23 cellular contexts compared by ENCODE assay signal in genomic region chr14:89960895-89961294, GRCh38. TPM values are rescaled to one million over a fixed set of nuclear protein-coding genes. Genes with fewer than 3 reads are reported as not detected.
DNase-seq lines count a peak whose midpoint lies in the region; ATAC-seq and TF ChIP-seq lines count a peak whose summit lies in the region.
"Had no signal": no experiment of that assay in that cellular context is flagged by ENCODE, and none has a peak within 500 bp of the region (broad histone marks: within the 10 kb centered on the region; RNA-seq: fewer than 3 reads in every experiment).

No MANE protein-coding gene starts in this region.

- no peak for TF ChIP-seq CTCF in CD8-positive, alpha-beta T cell (IDR thresholded peaks at IDR 0.05)
- no peak for TF ChIP-seq CTCF in endothelial cell (IDR thresholded peaks at IDR 0.05; ENCODE audit: unreplicated experiment)

- H3K9me3 ChIP-seq in CD4-positive, CD25-positive, alpha-beta regulatory T cell (ENCODE audit: control insufficient read depth in 2 of 2, low read length in 2 of 2), result no peaks in the 10 kb centered on the region
- H3K9me3 ChIP-seq in CD8-positive, alpha-beta T cell (ENCODE audit: low read length), result no peaks in the 10 kb centered on the region
- H3K9me3 ChIP-seq: prostate gland, stomach had no signal

- peaks cover 28 to 82% (median 71%) of the 10 kb centered on the region in 4 donors for H3K4me1 Mint-ChIP-seq in CD4-positive, CD25-positive, alpha-beta regulatory T cell
- peaks cover 70% of the 10 kb centered on the region for H3K4me1 Mint-ChIP-seq in CD8-positive, alpha-beta T cell (ENCODE audit: low read depth)
- peaks cover 72% of the 10 kb centered on the region for H3K4me1 Mint-ChIP-seq in activated CD4-positive, alpha-beta memory T cell treated with anti-CD3 and anti-CD28 coated beads for 36 hours (ENCODE audit: low read depth)
- H3K4me1 Mint-ChIP-seq in endothelial cell (ENCODE audit: unreplicated experiment), result peaks cover 19% of the 10 kb centered on the region

- no peaks in the 10 kb centered on the region for H3K27me3 ChIP-seq in CD4-positive, CD25-positive, alpha-beta regulatory T cell (ENCODE audit: control insufficient read depth, insufficient read depth, low read length)
- no peaks in the 10 kb centered on the region for H3K27me3 ChIP-seq in CD8-positive, alpha-beta T cell (ENCODE audit: insufficient read depth, low read length)
- H3K27me3 ChIP-seq: stomach had no signal

- CTCF ChIA-PET in CD8-positive, alpha-beta T cell (lab: Charles Lee), result interaction anchor here (1.4 to 1.9 kb wide), 2 partner anchors 12 to 22 kb away, joined by 4 to 15 read pairs; no protein-coding TSS in a partner anchor
- CTCF ChIA-PET in activated CD4-positive, alpha-beta memory T cell treated with anti-CD3 and anti-CD28 coated beads for 36 hours (lab: Charles Lee), result interaction anchor here (1.0 to 7.1 kb wide), 4 partner anchors 12 to 234 kb away, joined by 3 to 61 read pairs (median 8); no protein-coding TSS in a partner anchor

- peak overlapping the region; percentile 56 for H3K27ac ChIP-seq in CD4-positive, CD25-positive, alpha-beta regulatory T cell (ENCODE audit: insufficient read depth, low read length, poor library complexity, severe bottlenecking)
- H3K27ac ChIP-seq in CD8-positive, alpha-beta T cell (ENCODE audit: low read depth, low read length), result no peak overlapping the region
- H3K27ac ChIP-seq: prostate gland, RWPE1, stomach had no signal

- no peaks in the 10 kb centered on the region for H3K9me3 Mint-ChIP-seq in CD4-positive, CD25-positive, alpha-beta regulatory T cell
- H3K9me3 Mint-ChIP-seq in CD8-positive, alpha-beta T cell, result no peaks in the 10 kb centered on the region
- H3K9me3 Mint-ChIP-seq in activated CD4-positive, alpha-beta memory T cell treated with anti-CD3 and anti-CD28 coated beads for 36 hours, result no peaks in the 10 kb centered on the region
- no peaks in the 10 kb centered on the region for H3K9me3 Mint-ChIP-seq in endothelial cell (ENCODE audit: unreplicated experiment)
- H3K9me3 Mint-ChIP-seq: dendritic cell treated with granulocyte-macrophage colony-stimulating factor and Interleukin-4, amounts not matched to agents 40 ng/mL and 50 ng/mL, for 4 days; neural crest cell had no signal

- peak overlapping the region in 2 of 4 donors; percentile 72 for H3K4me3 Mint-ChIP-seq in CD4-positive, CD25-positive, alpha-beta regulatory T cell
- peak overlapping the region; percentile 15 for H3K4me3 Mint-ChIP-seq in CD8-positive, alpha-beta T cell
- H3K4me3 Mint-ChIP-seq in activated CD4-positive, alpha-beta memory T cell treated with anti-CD3 and anti-CD28 coated beads for 36 hours, result no peak overlapping the region
- H3K4me3 Mint-ChIP-seq in endothelial cell (ENCODE audit: unreplicated experiment), result no peak overlapping the region
- H3K4me3 Mint-ChIP-seq: dendritic cell treated with granulocyte-macrophage colony-stimulating factor and Interleukin-4, amounts not matched to agents 40 ng/mL and 50 ng/mL, for 4 days; neural crest cell had no signal

- peaks cover 47% of the 10 kb centered on the region for H3K4me1 ChIP-seq in CD4-positive, CD25-positive, alpha-beta regulatory T cell (ENCODE audit: control insufficient read depth, insufficient read depth, low read length, poor library complexity, severe bottlenecking)
- H3K4me1 ChIP-seq in CD8-positive, alpha-beta T cell (ENCODE audit: insufficient read depth, low read length), result peaks cover 57% of the 10 kb centered on the region
- H3K4me1 ChIP-seq: prostate gland had no signal

- H3K36me3 ChIP-seq in CD4-positive, CD25-positive, alpha-beta regulatory T cell (ENCODE audit: control insufficient read depth, insufficient read depth, low read length), result peaks cover 34% of the 10 kb centered on the region
- H3K36me3 ChIP-seq in CD8-positive, alpha-beta T cell (ENCODE audit: insufficient read depth, low read length), result peaks cover 10% of the 10 kb centered on the region
- H3K36me3 ChIP-seq: prostate gland had no signal

- no peak for ATAC-seq in CD4-positive, CD25-positive, alpha-beta regulatory T cell (ENCODE audit: low read depth in 2 of 2)
- no peak for ATAC-seq in CD8-positive, alpha-beta T cell
- no peak for ATAC-seq in sciatic nerve
- ATAC-seq: left ventricle myocardium superior, SK-N-SH treated with all-trans-retinoic acid at 6 μM for 48 hours had no signal

- DNase-seq in CD4-positive, CD25-positive, alpha-beta regulatory T cell, result no peak
- no peak for DNase-seq in CD8-positive, alpha-beta T cell
- no peak for DNase-seq in activated CD4-positive, alpha-beta memory T cell treated with anti-CD3 and anti-CD28 coated beads for 36 hours
- DNase-seq in endothelial cell (ENCODE audit: low spot score), result no peak
- no peak for DNase-seq in sciatic nerve (ENCODE audit: low spot score)
- DNase-seq in NCI-H82 (lab: John Stamatoyannopoulos, UW), result no peak
- DNase-seq in stimulated activated CD4-positive, alpha-beta T cell treated with anti-CD3 and anti-CD28 coated beads, Interleukin-2, amount 100 ng/mL, for 48 hours, result no peak
- DNase-seq: activated CD4-positive, alpha-beta T cell treated with anti-CD3 and anti-CD28 coated beads for 4 hours; activated T-cell treated with anti-CD3 and anti-CD28 coated beads, Interleukin-2, amount 50 U/mL, for 1 hour; amniotic stem cell; left ventricle myocardium superior; midbrain; NCI-H1105; NCI-H2107; NCI-H524; stimulated activated CD4-positive, alpha-beta T cell treated with anti-CD3 and anti-CD28 coated beads, Interleukin-2, amount 100 ng/mL, for 24 hours; stomach; trophoblast cell had no signal

- POLR2A ChIA-PET in CD8-positive, alpha-beta T cell (lab: Charles Lee), result no interaction called here
- POLR2A ChIA-PET in activated CD4-positive, alpha-beta memory T cell treated with anti-CD3 and anti-CD28 coated beads for 36 hours (lab: Charles Lee), result no interaction called here

- peak overlapping the region in 2 of 3 donors; percentile 69 to 71 for H3K27ac Mint-ChIP-seq in CD4-positive, CD25-positive, alpha-beta regulatory T cell
- H3K27ac Mint-ChIP-seq in CD8-positive, alpha-beta T cell, result peak overlapping the region; percentile 88
- H3K27ac Mint-ChIP-seq in activated CD4-positive, alpha-beta memory T cell treated with anti-CD3 and anti-CD28 coated beads for 36 hours, result peak overlapping the region; percentile 76
- peak overlapping the region; percentile 59 for H3K27ac Mint-ChIP-seq in endothelial cell (ENCODE audit: unreplicated experiment)
- H3K27ac Mint-ChIP-seq: dendritic cell treated with granulocyte-macrophage colony-stimulating factor and Interleukin-4, amounts not matched to agents 40 ng/mL and 50 ng/mL, for 4 days had no signal

- peaks cover 41% of the 10 kb centered on the region for H3K36me3 Mint-ChIP-seq in CD4-positive, CD25-positive, alpha-beta regulatory T cell
- H3K36me3 Mint-ChIP-seq in CD8-positive, alpha-beta T cell, result peaks cover 48% of the 10 kb centered on the region
- H3K36me3 Mint-ChIP-seq in activated CD4-positive, alpha-beta memory T cell treated with anti-CD3 and anti-CD28 coated beads for 36 hours, result peaks cover 74% of the 10 kb centered on the region
- peaks cover 43% of the 10 kb centered on the region for H3K36me3 Mint-ChIP-seq in endothelial cell (ENCODE audit: low read depth, unreplicated experiment)

- intact Hi-C loops in CD8-positive, alpha-beta T cell (cut with DNase I, micrococcal nuclease), result no loop called here
- intact Hi-C loops in activated CD4-positive, alpha-beta memory T cell treated with anti-CD3 and anti-CD28 coated beads for 36 hours (cut with micrococcal nuclease), result no loop called here
- intact Hi-C loops in sciatic nerve (cut with DNase I), result no loop called here

- H3K27me3 Mint-ChIP-seq in CD4-positive, CD25-positive, alpha-beta regulatory T cell, result no peaks in the 10 kb centered on the region
- no peaks in the 10 kb centered on the region for H3K27me3 Mint-ChIP-seq in CD8-positive, alpha-beta T cell (ENCODE audit: low read depth)
- H3K27me3 Mint-ChIP-seq in activated CD4-positive, alpha-beta memory T cell treated with anti-CD3 and anti-CD28 coated beads for 36 hours, result no peaks in the 10 kb centered on the region
- H3K27me3 Mint-ChIP-seq in endothelial cell (ENCODE audit: unreplicated experiment), result peaks cover 5% of the 10 kb centered on the region
- H3K27me3 Mint-ChIP-seq: dendritic cell treated with granulocyte-macrophage colony-stimulating factor and Interleukin-4, amounts not matched to agents 40 ng/mL and 50 ng/mL, for 4 days had no signal

- H3K4me3 ChIP-seq in CD4-positive, CD25-positive, alpha-beta regulatory T cell (ENCODE audit: low read depth, low read length), result peak overlapping the region; percentile 61
- H3K4me3 ChIP-seq in CD8-positive, alpha-beta T cell (ENCODE audit: low read depth, low read length), result no peak overlapping the region
- H3K4me3 ChIP-seq: prostate gland, stomach had no signal

RNA-seq across cellular contexts. Expression of gene TDP1, which starts 5.2 kb away (rescaled TPM):
- total RNA-seq in CD4-positive, CD25-positive, alpha-beta regulatory T cell, result 59.4 TPM
- polyA plus RNA-seq in CD4-positive, CD25-positive, alpha-beta regulatory T cell, result 10 to 100 TPM; 36.3 to 45.0 (median 43.6) TPM
- 10 to 100 TPM; 51.0 to 52.8 TPM for total RNA-seq in CD8-positive, alpha-beta T cell
- 10 to 100 TPM; 99.3 TPM for total RNA-seq in activated CD4-positive, alpha-beta memory T cell treated with anti-CD3 and anti-CD28 coated beads for 36 hours
- 34.9 TPM for total RNA-seq in endothelial cell (ENCODE audit: unreplicated experiment)
- 12.7 TPM for total RNA-seq in sciatic nerve

RNA-seq across cellular contexts. Expression of gene EFCAB11, which starts 6.4 kb away (rescaled TPM):
- total RNA-seq in CD4-positive, CD25-positive, alpha-beta regulatory T cell, result 0.84 TPM
- 1 to 10 TPM; 1.3 to 2.9 (median 1.8) TPM for polyA plus RNA-seq in CD4-positive, CD25-positive, alpha-beta regulatory T cell
- 1 to 10 TPM in 1 of 2 experiments, under 1 TPM in 1; 0.76 to 1.1 TPM for total RNA-seq in CD8-positive, alpha-beta T cell
- total RNA-seq in activated CD4-positive, alpha-beta memory T cell treated with anti-CD3 and anti-CD28 coated beads for 36 hours, result 10 to 100 TPM; 10.6 to 10.8 TPM
- 15.2 TPM for total RNA-seq in endothelial cell (ENCODE audit: unreplicated experiment)
- total RNA-seq in sciatic nerve, result 7.4 TPM
